ENCODE assay signal across 8 cellular contexts in genomic region chr1:22024485-22025367, GRCh38. TPM values are rescaled to one million over a fixed set of nuclear protein-coding genes. Genes with fewer than 3 reads are reported as not detected.
A peak's percentile ranks its signal among the peaks of the same experiment; 100 is the strongest.
DNase-seq lines count a peak whose midpoint lies in the region; ATAC-seq and TF ChIP-seq lines count a peak whose summit lies in the region.

No MANE protein-coding gene starts in this region.

- peak; percentile 64 for DNase-seq in GM13977 (ENCODE audit: low spot score)
- peak; percentile 67 for DNase-seq in NCI-H1694 (lab: John Stamatoyannopoulos, UW)
- peak; percentile 42 to 60 (median 54) for DNase-seq in activated CD4-positive, CD25-positive, alpha-beta regulatory T cell (lab: John Stamatoyannopoulos, UW)
- peak; percentile 88 for DNase-seq in central memory CD4-positive, alpha-beta T cell
- peak; percentile 35 to 52 (median 43) for DNase-seq in stimulated activated CD4-positive, alpha-beta T cell treated with anti-CD3 and anti-CD28 coated beads, Interleukin-1b, Interleukin-23, amount 100 ng/mL, for 24 hours (ENCODE audit: low read depth in 4 of 4, low spot score in 1 of 4)
- DNase-seq in H4 (ENCODE audit: low spot score): no peak

- in situ Hi-C loops in GM13977 (cut with MboI; ENCODE audit: low pct_unique_long_range_greater_than_20kb, low sequenced_read_pairs, unreplicated experiment): no loop called here

- peak; percentile 39 for ATAC-seq in HG02642 (IDR thresholded peaks at IDR 0.05; ENCODE audit: poor library complexity, unreplicated experiment)

- no peaks in the 10 kb centered on the region for H3K27me3 ChIP-seq in layer of hippocampus (ENCODE audit: control insufficient read depth, insufficient read depth, low read length)

- peak; percentile 7 for TF ChIP-seq CTCF in GM13977 (IDR thresholded peaks at IDR 0.05; ENCODE audit: extremely low read depth, insufficient read depth, missing control alignments)

- H3K27ac ChIP-seq in layer of hippocampus (ENCODE audit: low read depth, low read length): peak overlapping the region; percentile 94

RNA-seq across cellular contexts. Expression of gene CELA3A, which starts 23.3 kb away (rescaled TPM):
- not detected in 2 replicates for total RNA-seq in H4 (2014; rRNA removed; shearing (Covaris generic))

RNA-seq across cellular contexts. Expression of gene CDC42, which starts 27.8 kb away (rescaled TPM):
- total RNA-seq in H4 (2014; rRNA removed; shearing (Covaris generic)): 384 and 429 TPM in 2 replicates

RNA-seq across cellular contexts. Expression of gene CELA3B, which starts 47.9 kb away (rescaled TPM):
- total RNA-seq in H4 (2014; rRNA removed; shearing (Covaris generic)): not detected in 2 replicates
